In the genomic region with DNA sequence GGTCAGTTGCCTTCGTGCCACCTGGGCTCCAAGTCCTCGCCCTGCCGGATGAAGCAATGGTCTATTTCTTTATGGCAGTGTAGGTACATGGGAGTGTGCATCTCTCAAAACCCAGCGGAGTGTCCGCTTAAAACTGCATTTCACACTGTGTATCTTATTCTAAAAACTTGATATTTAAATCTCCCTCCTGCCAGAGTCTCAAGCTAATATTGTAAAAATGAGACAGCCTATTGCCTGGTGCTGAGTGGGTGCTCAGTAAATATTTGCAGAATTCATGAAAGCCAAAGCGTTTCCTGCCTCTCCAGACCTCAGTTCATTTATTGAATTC, we compare ENCODE assay signal across 1 cellular context.
TF ChIP-seq lines count a peak whose summit lies in the region.

No MANE protein-coding gene starts in this region.

TF ChIP-seq in H1, 55 proteins besides CTCF, POLR2A, EP300 and RAD21 (continued from another document):
- TF ChIP-seq ATF3 (IDR thresholded peaks at IDR 0.05; ENCODE audit: insufficient read depth, low read depth, low read length) (no peak), BCL11A (IDR thresholded peaks at IDR 0.05; ENCODE audit: low read depth in 2 of 2, low read length in 2 of 2) (no peak), SIN3A (conservative IDR thresholded peaks at IDR 0.05 in 1 of 2, IDR thresholded peaks at IDR 0.05 in 1 of 2; ENCODE audit: low read depth in 1 of 2, low read length in 2 of 2) (no peak)
- TF ChIP-seq, protein P1, sequence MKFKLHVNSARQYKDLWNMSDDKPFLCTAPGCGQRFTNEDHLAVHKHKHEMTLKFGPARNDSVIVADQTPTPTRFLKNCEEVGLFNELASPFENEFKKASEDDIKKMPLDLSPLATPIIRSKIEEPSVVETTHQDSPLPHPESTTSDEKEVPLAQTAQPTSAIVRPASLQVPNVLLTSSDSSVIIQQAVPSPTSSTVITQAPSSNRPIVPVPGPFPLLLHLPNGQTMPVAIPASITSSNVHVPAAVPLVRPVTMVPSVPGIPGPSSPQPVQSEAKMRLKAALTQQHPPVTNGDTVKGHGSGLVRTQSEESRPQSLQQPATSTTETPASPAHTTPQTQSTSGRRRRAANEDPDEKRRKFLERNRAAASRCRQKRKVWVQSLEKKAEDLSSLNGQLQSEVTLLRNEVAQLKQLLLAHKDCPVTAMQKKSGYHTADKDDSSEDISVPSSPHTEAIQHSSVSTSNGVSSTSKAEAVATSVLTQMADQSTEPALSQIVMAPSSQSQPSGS (IDR thresholded peaks at IDR 0.05; ENCODE audit: low read length), result no peak
